Comparison of ENCODE assay signal across 11 cellular contexts in genomic region chr3:103380391-103380790, GRCh38.
"Had no signal": no experiment of that assay in that cellular context is flagged by ENCODE, and none has a peak within 500 bp of the region (broad histone marks: within the 10 kb centered on the region; RNA-seq: fewer than 3 reads in every experiment).

No MANE protein-coding gene starts in this region.

- H3K4me3 ChIP-seq: GM23248, GM23338, HAP-1 had no signal

- DNase-seq: GM23248, GOT3, H7, H9, HCEC 1CT, HFFc6 had no signal

- H3K9me3 ChIP-seq: HAP-1 had no signal

- H3K4me1 ChIP-seq: HAP-1 had no signal

- H3K27ac ChIP-seq: GM23248 had no signal

- ATAC-seq: GM23338, HCT116 had no signal

- FAIRE-seq: H1, H54 had no signal

- H3K36me3 ChIP-seq: HAP-1 had no signal
